9 cellular contexts compared by ENCODE assay signal in genomic region chr5:139277171-139277570, GRCh38. TPM values are rescaled to one million over a fixed set of nuclear protein-coding genes. Genes with fewer than 3 reads are reported as not detected.
A peak's percentile ranks its signal among the peaks of the same experiment; 100 is the strongest.
DNase-seq lines count a peak whose midpoint lies in the region; ATAC-seq and TF ChIP-seq lines count a peak whose summit lies in the region.
"Had no signal": no experiment of that assay in that cellular context is flagged by ENCODE, and none has a peak within 500 bp of the region (broad histone marks: within the 10 kb centered on the region; RNA-seq: fewer than 3 reads in every experiment).

No MANE protein-coding gene starts in this region.

- CTCF ChIA-PET in Calu3 (lab: Charles Lee): interaction anchor here (0.7 to 1.1 kb wide), 3 partner anchors 9 to 1452 kb away, joined by 3 to 4 read pairs (median 3); no protein-coding TSS in a partner anchor

- no peak for ATAC-seq in activated T-helper 17 cell treated with anti-CD3 and anti-CD28 coated beads, Interleukin-2, amount 50 U/mL, for 72 hours (replicated peaks)

- H3K36me3 Mint-ChIP-seq in Calu3 (ENCODE audit: insufficient read depth, unreplicated experiment) (peaks cover 88% of the 10 kb centered on the region), HFFc6 (ENCODE audit: low read depth) (peaks cover 48% of the 10 kb centered on the region), nephron progenitor cell (ENCODE audit: low read depth) (peaks cover 36% of the 10 kb centered on the region)
- peaks cover 84% of the 10 kb centered on the region for H3K36me3 Mint-ChIP-seq in activated T-helper 17 cell treated with anti-CD3 and anti-CD28 coated beads, Interleukin-2, amount 50 U/mL, for 72 hours (ENCODE audit: low read depth)

- H3K27me3 Mint-ChIP-seq in Calu3 (ENCODE audit: unreplicated experiment) (no peaks in the 10 kb centered on the region), HFFc6 (ENCODE audit: insufficient read depth) (peaks cover 6% of the 10 kb centered on the region; the same call in 1 of the 2 replicates), nephron progenitor cell (ENCODE audit: low read depth, poor library complexity) (peaks cover 3% of the 10 kb centered on the region)
- H3K27me3 Mint-ChIP-seq in activated T-helper 17 cell treated with anti-CD3 and anti-CD28 coated beads, Interleukin-2, amount 50 U/mL, for 72 hours: no peaks in the 10 kb centered on the region

- peaks cover 51% of the 10 kb centered on the region for H3K4me1 Mint-ChIP-seq in Calu3 (ENCODE audit: low read depth, unreplicated experiment)
- peaks cover 72% of the 10 kb centered on the region for H3K4me1 Mint-ChIP-seq in HFFc6 (ENCODE audit: low read depth)
- peaks cover 40% of the 10 kb centered on the region for H3K4me1 Mint-ChIP-seq in activated T-helper 17 cell treated with anti-CD3 and anti-CD28 coated beads, Interleukin-2, amount 50 U/mL, for 72 hours
- H3K4me1 Mint-ChIP-seq in nephron progenitor cell: peaks cover 51% of the 10 kb centered on the region

- H3K9me3 Mint-ChIP-seq in Calu3 (ENCODE audit: low read depth, unreplicated experiment): no peaks in the 10 kb centered on the region
- H3K9me3 Mint-ChIP-seq in HFFc6: peaks cover 13% of the 10 kb centered on the region
- no peaks in the 10 kb centered on the region for H3K9me3 Mint-ChIP-seq in activated T-helper 17 cell treated with anti-CD3 and anti-CD28 coated beads, Interleukin-2, amount 50 U/mL, for 72 hours
- no peaks in the 10 kb centered on the region for H3K9me3 Mint-ChIP-seq in nephron progenitor cell

- H3K27ac Mint-ChIP-seq in Calu3 (ENCODE audit: unreplicated experiment) (peak overlapping the region; percentile 78), HFFc6 (peak overlapping the region; percentile 69), nephron progenitor cell (peak overlapping the region; percentile 93)
- peak overlapping the region; percentile 66 for H3K27ac Mint-ChIP-seq in activated T-helper 17 cell treated with anti-CD3 and anti-CD28 coated beads, Interleukin-2, amount 50 U/mL, for 72 hours

- peak overlapping the region; percentile 94 for H3K4me3 Mint-ChIP-seq in Calu3 (ENCODE audit: low read depth, unreplicated experiment)
- peak overlapping the region; percentile 25; the same call in 1 of the 2 replicates for H3K4me3 Mint-ChIP-seq in HFFc6
- peak overlapping the region; percentile 97 for H3K4me3 Mint-ChIP-seq in activated T-helper 17 cell treated with anti-CD3 and anti-CD28 coated beads, Interleukin-2, amount 50 U/mL, for 72 hours
- H3K4me3 Mint-ChIP-seq in nephron progenitor cell: peak overlapping the region; percentile 50

- TF ChIP-seq CTCF in Calu3 (IDR thresholded peaks at IDR 0.05; ENCODE audit: unreplicated experiment): no peak
- TF ChIP-seq CTCF in HFFc6 (IDR thresholded peaks at IDR 0.05): no peak
- no peak for TF ChIP-seq CTCF in nephron progenitor cell (IDR thresholded peaks at IDR 0.05)

- DNase-seq in Calu3: no peak
- DNase-seq in HFFc6: no peak
- no peak for DNase-seq in nephron progenitor cell
- DNase-seq in DMS153 (lab: John Stamatoyannopoulos, UW): no peak
- DNase-seq in COLO668 (lab: John Stamatoyannopoulos, UW; ENCODE audit: unreplicated experiment): no peak
- DNase-seq in DMS79 (lab: John Stamatoyannopoulos, UW): no peak
- DNase-seq: NCI-H1105, SHP77 had no signal

- intact Hi-C loops in Calu3 (cut with micrococcal nuclease; ENCODE audit: unreplicated experiment): no loop called here

- no TSS peak for BruUV-seq in Calu3 (replicated peaks; lab: Mats Ljungman, UMichigan)

RNA-seq across cellular contexts. Expression of gene MATR3, which starts 16.4 kb away (rescaled TPM):
- 228 and 230 TPM in 2 replicates for total RNA-seq in Calu3 (2022)
- 100 to 1,000 TPM; 117 to 179 (median 140) TPM for total RNA-seq in HFFc6 (2021; fragmentation: NEBNext Ultra II Directional; extraction: Animal tissue kit (Norgen Biotek cat#: 25700))
- 100 to 1,000 TPM; 184 to 204 TPM for total RNA-seq in activated T-helper 17 cell treated with anti-CD3 and anti-CD28 coated beads, Interleukin-2, amount 50 U/mL, for 72 hours

Comparison
In these comparisons a context has a peak if more than half of its experiments do, and no peak if none do; other contexts are left out.
1. H3K4me3 Mint-ChIP-seq: peak in every context shown above with its lines; median percentile 97 in activated T-helper 17 cell treated with anti-CD3 and anti-CD28 coated beads, Interleukin-2, amount 50 U/mL, for 72 hours; 94 in Calu3; 50 in nephron progenitor cell; 25 in HFFc6.